ENCODE assay signal across 28 cellular contexts in genomic region chr5:105735704-105736103, GRCh38.
"Had no signal": no experiment of that assay in that cellular context is flagged by ENCODE, and none has a peak within 500 bp of the region (broad histone marks: within the 10 kb centered on the region; RNA-seq: fewer than 3 reads in every experiment).

No MANE protein-coding gene starts in this region.

- H3K4me2 ChIP-seq: PC-9 had no signal

- H3K36me3 ChIP-seq: MG63 had no signal

- FAIRE-seq: bronchial epithelial cell, TTC549 had no signal

- DNase-seq: activated B cell treated with CpG ODN at 0.5 μM for 24 hours; activated CD4-positive, alpha-beta memory T cell treated with anti-CD3 and anti-CD28 coated beads for 36 hours; activated CD4-positive, alpha-beta T cell treated with anti-CD3 and anti-CD28 coated beads, Interleukin-2, amount 10 ng/mL, durations not matched to agents 7 days and 5 days; activated gamma-delta T cell; activated naive CD4-positive, alpha-beta T cell treated with anti-CD3 and anti-CD28 coated beads for 36 hours; activated T-cell treated with anti-CD3 and anti-CD28 coated beads for 4 hours; activated T-cell treated with anti-CD3 and anti-CD28 coated beads, Interleukin-2, amount 50 U/mL, for 48 hours; anterior cingulate cortex; central memory CD4-positive, alpha-beta T cell; KG1; MG63; NCI-H1105 treated with DMSO at 0.1 percent for 48 hours; NCI-H1436 treated with DMSO at 0.1 percent for 48 hours; NCI-H187; NCI-H2081; NCI-H510A treated with DMSO at 0.1 percent for 48 hours; NCI-H69; NK-92 treated with Interleukin-12 subunit alpha and Interleukin-12 subunit beta, amount 100 ng/mL, for 24 hours; PC-9; RPMI8226; T-cell; T-helper 2 cell; T1000 had no signal

- H3K4me3 ChIP-seq: MG63, PC-9, SK-N-MC had no signal

- H3K27ac ChIP-seq: PC-9, SK-N-MC had no signal

- ATAC-seq: activated T-helper 17 cell treated with anti-CD3 and anti-CD28 coated beads, Interleukin-2, amount 50 U/mL, for 72 hours; Right ventricle myocardium inferior; T-cell had no signal

- H3K27me3 ChIP-seq: MG63 had no signal
